Comparison of ENCODE assay signal across 37 cellular contexts in the genomic region with DNA sequence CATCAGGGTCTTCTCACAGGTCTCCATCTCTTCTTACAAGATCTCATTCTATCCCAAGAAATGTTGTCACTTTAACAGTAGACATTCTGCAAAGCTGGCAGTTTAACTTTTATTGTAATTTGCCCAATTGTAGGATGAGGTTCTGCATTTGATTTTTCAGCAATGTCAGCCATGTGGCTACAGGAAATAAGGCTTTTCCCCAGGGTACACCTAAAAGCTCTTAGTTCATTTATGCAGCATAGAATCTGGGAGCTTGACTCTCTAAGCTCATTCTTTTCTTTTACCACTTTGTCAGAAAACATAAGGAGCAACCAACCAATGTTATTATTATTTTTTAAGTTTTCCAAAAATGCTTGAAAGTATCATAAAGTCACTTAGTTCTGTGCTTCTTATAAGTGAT.
"Had no signal": no experiment of that assay in that cellular context is flagged by ENCODE, and none has a peak within 500 bp of the region (broad histone marks: within the 10 kb centered on the region; RNA-seq: fewer than 3 reads in every experiment).

No MANE protein-coding gene starts in this region.

- H3K27me3 ChIP-seq: adrenal gland, ascending aorta, body of pancreas, brain microvascular endothelial cell, cardiac muscle cell had no signal

- H3K4me1 Mint-ChIP-seq: activated naive CD4-positive, alpha-beta T cell treated with anti-CD3 and anti-CD28 coated beads, Interleukin-2, amount 10 ng/mL, durations not matched to agents 7 days and 5 days; activated naive CD4-positive, alpha-beta T cell treated with anti-CD3 and anti-CD28 coated beads, Interleukin-2, amount 50 U/mL, for 24 hours; activated naive CD8-positive, alpha-beta T cell treated with anti-CD3 and anti-CD28 coated beads for 36 hours; activated naive CD8-positive, alpha-beta T cell treated with anti-CD3 and anti-CD28 coated beads, Interleukin-2, amount 10 ng/mL, durations not matched to agents 7 days and 5 days; activated T-helper 17 cell treated with anti-CD3 and anti-CD28 coated beads, Interleukin-2, amount 50 U/mL, for 72 hours; brain; central memory CD8-positive, alpha-beta T cell had no signal

- H3K27ac ChIP-seq: adrenal gland, ascending aorta, body of pancreas, brain microvascular endothelial cell, cardiac muscle cell had no signal

- H3K4me3 ChIP-seq: adrenal gland, ascending aorta, body of pancreas, cardiac muscle cell had no signal

- H3K4me3 Mint-ChIP-seq: activated naive CD4-positive, alpha-beta T cell treated with anti-CD3 and anti-CD28 coated beads for 36 hours; activated naive CD4-positive, alpha-beta T cell treated with anti-CD3 and anti-CD28 coated beads, Interleukin-2, amount 10 ng/mL, durations not matched to agents 7 days and 5 days; activated naive CD4-positive, alpha-beta T cell treated with anti-CD3 and anti-CD28 coated beads, Interleukin-2, amount 50 U/mL, for 24 hours; activated naive CD8-positive, alpha-beta T cell; activated naive CD8-positive, alpha-beta T cell treated with anti-CD3 and anti-CD28 coated beads for 36 hours; activated naive CD8-positive, alpha-beta T cell treated with anti-CD3 and anti-CD28 coated beads, Interleukin-2, amount 10 ng/mL, durations not matched to agents 7 days and 5 days; activated T-cell treated with anti-CD3 and anti-CD28 coated beads, Interleukin-2, amount 50 U/mL, for 24 hours; activated T-cell treated with anti-CD3 and anti-CD28 coated beads, Interleukin-2, amount 50 U/mL, for 4 hours; activated T-cell treated with anti-CD3 and anti-CD28 coated beads, Interleukin-2, amount 50 U/mL, for 72 hours; activated T-helper 1 cell treated with anti-CD3 and anti-CD28 coated beads, Interleukin-12 subunit alpha, Interleukin-12 subunit beta, Interleukin-2, Interleukin-4 antibody, amounts not matched to agents 30 ng/mL and 10 ng/mL and 1 ng/mL, durations not matched to agents 14 hours and 24 hours and 36 hours; activated T-helper 17 cell treated with anti-CD3 and anti-CD28 coated beads, Interleukin-2, amount 50 U/mL, for 72 hours; brain; central memory CD8-positive, alpha-beta T cell had no signal

- H3K9me3 ChIP-seq: adrenal gland, ascending aorta, body of pancreas had no signal

- H3K27ac Mint-ChIP-seq: activated naive CD4-positive, alpha-beta T cell treated with anti-CD3 and anti-CD28 coated beads for 36 hours; activated naive CD4-positive, alpha-beta T cell treated with anti-CD3 and anti-CD28 coated beads, Interleukin-2, amount 10 ng/mL, durations not matched to agents 7 days and 5 days; activated naive CD4-positive, alpha-beta T cell treated with anti-CD3 and anti-CD28 coated beads, Interleukin-2, amount 50 U/mL, for 24 hours; activated naive CD4-positive, alpha-beta T cell treated with anti-CD3 and anti-CD28 coated beads, Interleukin-2, amount 50 U/mL, for 72 hours; activated naive CD8-positive, alpha-beta T cell; activated naive CD8-positive, alpha-beta T cell treated with anti-CD3 and anti-CD28 coated beads for 36 hours; activated naive CD8-positive, alpha-beta T cell treated with anti-CD3 and anti-CD28 coated beads, Interleukin-2, amount 10 ng/mL, durations not matched to agents 7 days and 5 days; activated T-cell treated with anti-CD3 and anti-CD28 coated beads, Interleukin-2, amount 50 U/mL, for 24 hours; activated T-cell treated with anti-CD3 and anti-CD28 coated beads, Interleukin-2, amount 50 U/mL, for 72 hours; activated T-helper 1 cell treated with anti-CD3 and anti-CD28 coated beads, Interleukin-12 subunit alpha, Interleukin-12 subunit beta, Interleukin-2, Interleukin-4 antibody, amounts not matched to agents 30 ng/mL and 10 ng/mL and 1 ng/mL, durations not matched to agents 14 hours and 24 hours and 36 hours; activated T-helper 17 cell treated with anti-CD3 and anti-CD28 coated beads, Interleukin-2, amount 50 U/mL, for 72 hours; activated T-helper 2 cell treated with anti-CD3 and anti-CD28 coated beads, Interferon-gamma antibody, Interleukin-2, Interleukin-4, amounts not matched to agents 10 μg/mL and 5 μg/mL and 100 μg/mL, durations not matched to agents 14 hours and 24 hours and 36 hours; brain had no signal

- H3K4me1 ChIP-seq: adrenal gland, ascending aorta, body of pancreas had no signal

- H3K36me3 Mint-ChIP-seq: activated naive CD4-positive, alpha-beta T cell treated with anti-CD3 and anti-CD28 coated beads, Interleukin-2, amount 10 ng/mL, durations not matched to agents 7 days and 5 days; activated naive CD4-positive, alpha-beta T cell treated with anti-CD3 and anti-CD28 coated beads, Interleukin-2, amount 50 U/mL, for 24 hours; activated naive CD4-positive, alpha-beta T cell treated with anti-CD3 and anti-CD28 coated beads, Interleukin-2, amount 50 U/mL, for 72 hours; activated naive CD8-positive, alpha-beta T cell; activated naive CD8-positive, alpha-beta T cell treated with anti-CD3 and anti-CD28 coated beads for 36 hours; activated naive CD8-positive, alpha-beta T cell treated with anti-CD3 and anti-CD28 coated beads, Interleukin-2, amount 10 ng/mL, durations not matched to agents 7 days and 5 days; brain had no signal

- H3K9me3 Mint-ChIP-seq: activated naive CD4-positive, alpha-beta T cell treated with anti-CD3 and anti-CD28 coated beads, Interleukin-2, amount 50 U/mL, for 24 hours; activated naive CD8-positive, alpha-beta T cell treated with anti-CD3 and anti-CD28 coated beads for 36 hours; activated T-helper 1 cell treated with anti-CD3 and anti-CD28 coated beads, Interleukin-12 subunit alpha, Interleukin-12 subunit beta, Interleukin-2, Interleukin-4 antibody, amounts not matched to agents 30 ng/mL and 10 ng/mL and 1 ng/mL, durations not matched to agents 14 hours and 24 hours and 36 hours; activated T-helper 2 cell treated with anti-CD3 and anti-CD28 coated beads, Interferon-gamma antibody, Interleukin-2, Interleukin-4, amounts not matched to agents 10 μg/mL and 5 μg/mL and 100 μg/mL, durations not matched to agents 14 hours and 24 hours and 36 hours had no signal

- DNase-seq: activated effector memory CD4-positive, alpha-beta T cell treated with anti-CD3 and anti-CD28 coated beads, Interleukin-2, amount 50 U/mL, for 16 hours; activated effector memory CD4-positive, alpha-beta T cell treated with Interleukin-2 at 50 U/mL for 16 hours; activated gamma-delta T cell; activated gamma-delta T cell treated with Interleukin-2 at 50 U/mL for 16 hours; activated naive CD4-positive, alpha-beta T cell; activated naive CD4-positive, alpha-beta T cell treated with anti-CD3 and anti-CD28 coated beads for 36 hours; activated naive CD4-positive, alpha-beta T cell treated with anti-CD3 and anti-CD28 coated beads, Interleukin-2, amount 10 ng/mL, durations not matched to agents 7 days and 5 days; activated naive CD4-positive, alpha-beta T cell treated with anti-CD3 and anti-CD28 coated beads, Interleukin-2, amount 50 U/mL, for 16 hours; activated naive CD4-positive, alpha-beta T cell treated with Interleukin-2 at 50 U/mL for 16 hours; activated naive CD8-positive, alpha-beta T cell treated with anti-CD3 and anti-CD28 coated beads for 36 hours; activated naive CD8-positive, alpha-beta T cell treated with anti-CD3 and anti-CD28 coated beads, Interleukin-2, amount 10 ng/mL, durations not matched to agents 7 days and 5 days; activated T-cell treated with anti-CD3 and anti-CD28 coated beads for 4 hours; activated T-cell treated with anti-CD3 and anti-CD28 coated beads, Interleukin-2, amount 50 U/mL, for 1 hour; activated T-cell treated with anti-CD3 and anti-CD28 coated beads, Interleukin-2, amount 50 U/mL, for 24 hours; activated T-cell treated with anti-CD3 and anti-CD28 coated beads, Interleukin-2, amount 50 U/mL, for 4 hours; activated T-cell treated with anti-CD3 and anti-CD28 coated beads, Interleukin-2, amount 50 U/mL, for 48 hours; activated T-cell treated with anti-CD3 and anti-CD28 coated beads, Interleukin-2, amount 50 U/mL, for 72 hours; adrenal gland; amniotic stem cell; amygdala; anterior cingulate cortex; aorta; body of pancreas; brain microvascular endothelial cell; caudate nucleus; central memory CD4-positive, alpha-beta T cell; cerebellar nuclear complex had no signal

- H3K27me3 Mint-ChIP-seq: activated naive CD4-positive, alpha-beta T cell treated with anti-CD3 and anti-CD28 coated beads, Interleukin-2, amount 10 ng/mL, durations not matched to agents 7 days and 5 days; activated naive CD4-positive, alpha-beta T cell treated with anti-CD3 and anti-CD28 coated beads, Interleukin-2, amount 50 U/mL, for 24 hours; activated naive CD8-positive, alpha-beta T cell; activated naive CD8-positive, alpha-beta T cell treated with anti-CD3 and anti-CD28 coated beads for 36 hours; activated naive CD8-positive, alpha-beta T cell treated with anti-CD3 and anti-CD28 coated beads, Interleukin-2, amount 10 ng/mL, durations not matched to agents 7 days and 5 days; activated T-cell treated with anti-CD3 and anti-CD28 coated beads, Interleukin-2, amount 50 U/mL, for 24 hours; activated T-helper 17 cell treated with anti-CD3 and anti-CD28 coated beads, Interleukin-2, amount 50 U/mL, for 72 hours; central memory CD8-positive, alpha-beta T cell had no signal

- ATAC-seq: activated naive CD4-positive, alpha-beta T cell treated with anti-CD3 and anti-CD28 coated beads, Interleukin-2, amount 50 U/mL, for 72 hours; activated T-cell treated with anti-CD3 and anti-CD28 coated beads, Interleukin-2, amount 50 U/mL, for 4 hours; activated T-cell treated with anti-CD3 and anti-CD28 coated beads, Interleukin-2, amount 50 U/mL, for 72 hours; activated T-helper 17 cell treated with anti-CD3 and anti-CD28 coated beads, Interleukin-2, amount 50 U/mL, for 72 hours; body of pancreas had no signal

- H3K36me3 ChIP-seq: adrenal gland, ascending aorta, brain microvascular endothelial cell, cardiac muscle cell had no signal
